ENCODE assay signal across 28 cellular contexts in the genomic region with DNA sequence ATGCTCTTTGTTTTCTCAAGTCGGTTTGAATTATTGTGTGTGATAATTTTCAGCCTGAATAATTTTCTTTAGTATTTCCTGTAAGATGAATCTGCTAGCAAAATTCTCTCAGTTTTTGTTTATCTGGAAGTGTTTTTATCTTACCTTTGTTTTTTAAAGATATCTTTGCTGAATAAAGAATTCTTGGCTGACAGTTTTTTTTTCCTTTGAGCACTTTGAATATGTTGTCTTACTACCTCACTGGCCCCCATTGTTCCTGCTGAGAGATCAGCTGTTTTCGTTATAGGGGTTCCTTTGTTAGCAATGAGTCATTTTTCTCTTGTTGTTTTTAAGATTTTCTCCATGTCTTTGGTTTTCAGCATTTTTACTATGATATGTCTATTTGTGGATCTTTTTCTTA.
"Had no signal": no experiment of that assay in that cellular context is flagged by ENCODE, and none has a peak within 500 bp of the region (broad histone marks: within the 10 kb centered on the region; RNA-seq: fewer than 3 reads in every experiment).

No MANE protein-coding gene starts in this region.

- H3K27me3 ChIP-seq: hepatocyte, neutrophil, right atrium auricular region, right lobe of liver, testis, thyroid gland, upper lobe of right lung had no signal

- H3K9me3 ChIP-seq: neutrophil, right lobe of liver, testis, thyroid gland, upper lobe of right lung had no signal

- H3K36me3 ChIP-seq: heart right ventricle, lower lobe of right lung, neutrophil, right atrium auricular region, right lobe of liver, stomach, thyroid gland, transverse colon, upper lobe of right lung had no signal

- H3K4me3 Mint-ChIP-seq: naive thymus-derived CD8-positive, alpha-beta T cell; nephron; neural crest cell; stimulated activated naive B cell treated with anti-CD40 and anti-IgM and Interleukin-4, amounts not matched to agents 10 μg/mL and 1 μg/mL and 100 μg/mL, for 72 hours had no signal

- H3K9ac ChIP-seq: parathyroid adenoma had no signal

- H3K4me2 ChIP-seq: hepatocyte, smooth muscle cell had no signal

- DNase-seq: heart right ventricle; islet precursor cell; left ventricle myocardium superior; lower lobe of right lung; mammary epithelial cell; mesenchymal stem cell; naive thymus-derived CD8-positive, alpha-beta T cell; occipital lobe; right lobe of liver; stimulated activated CD4-positive, alpha-beta T cell treated with anti-CD3 and anti-CD28 coated beads, Interleukin-15, amount 100 ng/mL, for 24 hours; stimulated activated CD4-positive, alpha-beta T cell treated with anti-CD3 and anti-CD28 coated beads, Interleukin-2, amount 100 ng/mL, for 24 hours; stimulated activated CD4-positive, alpha-beta T cell treated with anti-CD3 and anti-CD28 coated beads, Interleukin-4, amount 100 ng/mL, for 1 hour; stimulated activated naive B cell treated with anti-CD40 and anti-IgM and Interleukin-4, amounts not matched to agents 10 μg/mL and 1 μg/mL and 100 μg/mL, for 72 hours; stimulated activated naive CD8-positive, alpha-beta T cell treated with anti-CD3 and anti-CD28 coated beads, Interleukin-15, Interleukin-2, amounts not matched to agents 100 U/mL and 50 U/mL, for 24 hours; stomach; testis; thyroid gland; transverse colon; upper lobe of right lung had no signal

- H3K4me1 Mint-ChIP-seq: naive thymus-derived CD8-positive, alpha-beta T cell; nephron; neural crest cell; stimulated activated naive B cell treated with anti-CD40 and anti-IgM and Interleukin-4, amounts not matched to agents 10 μg/mL and 1 μg/mL and 100 μg/mL, for 72 hours had no signal

- H3K27ac Mint-ChIP-seq: naive thymus-derived CD8-positive, alpha-beta T cell; nephron; stimulated activated naive B cell treated with anti-CD40 and anti-IgM and Interleukin-4, amounts not matched to agents 10 μg/mL and 1 μg/mL and 100 μg/mL, for 72 hours had no signal

- ATAC-seq: heart right ventricle; left lobe of liver; left ventricle myocardium superior; lower lobe of right lung; naive thymus-derived CD8-positive, alpha-beta T cell; right lobe of liver; stimulated activated naive B cell treated with anti-CD40 and anti-IgM and Interleukin-4, amounts not matched to agents 10 μg/mL and 1 μg/mL and 100 μg/mL, for 72 hours; stimulated activated naive CD8-positive, alpha-beta T cell treated with anti-CD3 and anti-CD28 coated beads, Interleukin-15, Interleukin-2, amounts not matched to agents 100 U/mL and 50 U/mL, for 24 hours; upper lobe of right lung had no signal

- H3K27ac ChIP-seq: heart right ventricle, hepatocyte, lower lobe of right lung, neutrophil, parathyroid adenoma, right atrium auricular region, right lobe of liver, stomach, testis, thyroid gland, transverse colon, upper lobe of right lung had no signal

- FAIRE-seq: urothelium cell line had no signal

- H3K4me1 ChIP-seq: heart right ventricle, lower lobe of right lung, parathyroid adenoma, right atrium auricular region, right lobe of liver, stomach, testis, thyroid gland, transverse colon, upper lobe of right lung had no signal

- H3K4me3 ChIP-seq: heart right ventricle, hepatocyte, lower lobe of right lung, right atrium auricular region, right lobe of liver, smooth muscle cell, stomach, testis, thyroid gland, transverse colon, upper lobe of right lung had no signal

- H2AFZ ChIP-seq: hepatocyte, parathyroid adenoma had no signal
